8 cellular contexts compared by ENCODE assay signal in the genomic region with DNA sequence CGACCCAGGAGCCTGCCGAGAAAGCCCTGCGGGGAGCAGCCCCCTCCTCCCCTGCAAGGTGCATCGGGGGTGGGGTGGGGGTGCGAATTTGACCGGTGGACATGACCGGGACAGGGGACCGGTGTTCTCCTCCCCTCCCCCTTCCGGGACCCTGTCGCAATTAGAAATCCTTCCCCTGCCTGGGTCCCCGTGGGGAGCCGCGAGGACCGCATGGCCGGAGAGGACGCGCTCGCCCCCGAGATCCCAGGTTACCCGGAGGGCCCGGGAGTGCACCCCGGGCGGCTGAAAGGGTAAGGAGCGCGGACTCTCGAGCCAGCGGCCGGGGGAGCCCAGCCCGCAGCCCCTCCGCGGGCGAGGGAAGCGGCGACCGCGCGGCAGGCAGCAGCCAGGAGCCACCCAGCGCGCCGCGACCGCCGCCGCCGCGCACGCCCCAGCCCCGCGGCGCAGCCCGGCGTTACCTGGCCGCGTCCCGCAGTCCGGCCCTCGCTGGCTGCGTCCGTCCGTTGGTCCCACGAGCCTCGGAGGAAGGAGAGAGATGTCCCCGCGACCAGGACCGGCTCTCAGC. TPM values are rescaled to one million over a fixed set of nuclear protein-coding genes. Genes with fewer than 3 reads are reported as not detected.
DNase-seq lines count a peak whose midpoint lies in the region; ATAC-seq and TF ChIP-seq lines count a peak whose summit lies in the region.

No MANE protein-coding gene starts in this region.

- H3K36me3 ChIP-seq in MG63 (no peaks in the 10 kb centered on the region), heart right ventricle (no peaks in the 10 kb centered on the region)

- H3K4me1 ChIP-seq in heart right ventricle, result peaks cover 0 to 12% (median 7%) of the 10 kb centered on the region in 9 donors

- ATAC-seq in GM19395 (IDR thresholded peaks at IDR 0.05; ENCODE audit: unreplicated experiment), result peak; percentile 28
- ATAC-seq in heart right ventricle, result no peak

- TF ChIP-seq CTCF in heart right ventricle (IDR thresholded peaks at IDR 0.05), result no peak

- intact Hi-C loops in heart right ventricle (cut with DNase I), result loop anchor here in 1 of 10 donors (10.0 kb wide), 1 partner anchor 60 kb away; no protein-coding TSS in a partner anchor

- DNase-seq in MG63 (no peak), heart right ventricle (no peak), skeletal muscle cell (ENCODE audit: low read depth) (no peak), DMS79 treated with DMSO at 0.1 percent for 48 hours (lab: John Stamatoyannopoulos, UW) (no peak), Kasumi-1 (lab: John Stamatoyannopoulos, UW) (no peak)
- no peak for DNase-seq in activated naive CD4-positive, alpha-beta T cell treated with anti-CD3 and anti-CD28 coated beads, Interleukin-2, amount 50 U/mL, for 16 hours
- no peak for DNase-seq in activated CD4-positive, alpha-beta T cell treated with anti-CD3 and anti-CD28 coated beads for 4 hours

- no peaks in the 10 kb centered on the region for H3K9me3 ChIP-seq in MG63
- peaks cover 0 to 3% (median 0%) of the 10 kb centered on the region in 11 donors for H3K9me3 ChIP-seq in heart right ventricle

- H3K4me3 ChIP-seq in MG63 (peak overlapping the region; percentile 55), heart right ventricle (peak overlapping the region in 9 of 10 donors; percentile 24 to 47 (median 41)), skeletal muscle cell (ENCODE audit: low read depth, low read length) (peak overlapping the region; percentile 36)

- WGBS in heart right ventricle, 2 donors, result 1% methylated on average over 61 to 65 of the region's 65 CpGs

- H3K27ac ChIP-seq in heart right ventricle, result no peak overlapping the region

- H3K27me3 ChIP-seq in MG63, result peaks cover 6% of the 10 kb centered on the region; the same call in 1 of the 2 replicates
- H3K27me3 ChIP-seq in heart right ventricle, result peaks cover 13 to 82% (median 65%) of the 10 kb centered on the region in 7 donors

RNA-seq across cellular contexts. Expression of gene DLGAP1, which starts 0.5 kb away (rescaled TPM):
- total RNA-seq in MG63 (2014; rRNA removed; shearing (Covaris generic); ENCODE audit: low replicate concordance), result 3.4 and 3.7 TPM in 2 replicates
- total RNA-seq in heart right ventricle, result 1 to 10 TPM in 5 of 10 donors, under 1 TPM in 3, not detected in 2; 0.10 to 7.2 (median 1.9) TPM
- polyA plus RNA-seq in heart right ventricle, result under 1 TPM; 0.07 TPM
